9 cellular contexts compared by ENCODE assay signal in the genomic region with DNA sequence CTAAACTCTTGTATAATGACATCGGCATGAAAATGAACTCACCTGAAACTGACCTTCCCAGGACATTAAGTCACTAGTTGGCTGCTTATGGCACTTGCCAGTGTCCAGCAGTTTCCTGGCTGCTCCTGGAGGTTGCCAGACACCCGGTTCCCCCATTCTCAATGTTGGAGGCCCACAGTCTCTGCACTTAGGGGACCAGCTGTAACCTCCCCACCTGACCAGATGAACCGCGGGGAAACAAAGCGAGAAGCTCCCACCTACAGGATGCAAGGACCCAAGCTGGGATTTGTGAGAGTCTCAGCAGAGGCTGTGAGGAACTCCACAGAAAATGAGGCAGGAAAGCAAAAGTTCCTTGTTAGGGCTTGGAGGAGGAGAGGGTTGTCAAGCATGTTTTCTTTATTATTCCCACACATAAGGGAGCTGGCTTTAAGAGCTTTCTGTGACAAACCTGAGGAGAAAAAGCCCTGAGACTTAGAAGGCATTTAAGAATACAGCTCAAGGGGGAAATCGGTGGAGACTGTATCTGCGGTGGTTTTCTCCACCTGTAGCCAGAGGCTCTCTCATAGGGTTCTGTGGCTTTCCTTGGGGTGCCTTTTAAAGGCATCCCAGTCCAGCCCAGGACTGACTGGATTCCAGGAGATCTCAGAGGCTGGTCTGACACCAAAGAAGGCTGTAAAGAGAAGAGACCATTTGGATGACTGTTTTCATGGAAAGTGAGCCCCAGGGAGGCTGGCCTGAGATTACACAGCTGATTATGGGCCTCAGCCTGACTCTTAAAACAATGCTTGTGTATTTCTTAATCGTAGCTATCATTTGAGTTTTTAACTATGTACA. TPM values are rescaled to one million over a fixed set of nuclear protein-coding genes. Genes with fewer than 3 reads are reported as not detected.
DNase-seq lines count a peak whose midpoint lies in the region; FAIRE-seq and TF ChIP-seq lines count a peak whose summit lies in the region.
"Had no signal": no experiment of that assay in that cellular context is flagged by ENCODE, and none has a peak within 500 bp of the region (broad histone marks: within the 10 kb centered on the region; RNA-seq: fewer than 3 reads in every experiment).

No MANE protein-coding gene starts in this region.

- H3K9ac ChIP-seq in OCI-LY1 (ENCODE audit: low read length) (peak overlapping the region; percentile 64; the same call in 1 of the 2 replicates), endocrine pancreas (ENCODE audit: control insufficient read depth, insufficient read depth, low read length) (peak overlapping the region; percentile 24)

- peaks cover 12 to 39% (median 27%) of the 10 kb centered on the region in 4 donors for H3K4me1 Mint-ChIP-seq in CD4-positive, alpha-beta memory T cell

- no peaks in the 10 kb centered on the region for H3K9me3 ChIP-seq in CD4-positive, alpha-beta memory T cell (ENCODE audit: control insufficient read depth in 1 of 2, low read length in 2 of 2)
- H3K9me3 ChIP-seq in OCI-LY1 (ENCODE audit: low read length) (no peaks in the 10 kb centered on the region), endocrine pancreas (ENCODE audit: control insufficient read depth, low read length) (no peaks in the 10 kb centered on the region), neutrophil (no peaks in the 10 kb centered on the region)

- H3K27ac Mint-ChIP-seq in CD4-positive, alpha-beta memory T cell: peak overlapping the region in 4 of 7 donors; percentile 63 to 79 (median 69)

- H3K27ac ChIP-seq in CD4-positive, alpha-beta memory T cell (ENCODE audit: low read depth, low read length): no peak overlapping the region
- H3K27ac ChIP-seq in OCI-LY1 (ENCODE audit: low read depth, low read length, poor library complexity, severe bottlenecking) (no peak overlapping the region), neutrophil (no peak overlapping the region)

- H3K9me3 Mint-ChIP-seq in CD4-positive, alpha-beta memory T cell: no peaks in the 10 kb centered on the region

- peaks cover 33% of the 10 kb centered on the region for H3K4me1 ChIP-seq in CD4-positive, alpha-beta memory T cell (ENCODE audit: insufficient read depth, low read length)
- H3K4me1 ChIP-seq in OCI-LY1 (ENCODE audit: insufficient read depth, low read length, severe bottlenecking): peaks cover 11% of the 10 kb centered on the region
- no peaks in the 10 kb centered on the region for H3K4me1 ChIP-seq in endocrine pancreas (ENCODE audit: control insufficient read depth, insufficient read depth, low read length)
- H3K4me1 ChIP-seq in neutrophil (ENCODE audit: control insufficient read depth in 1 of 2, insufficient read depth in 1 of 2, low read depth in 1 of 2, low read length in 1 of 2): peaks cover 34 to 62% of the 10 kb centered on the region in 2 experiments

- intact Hi-C loops in CD4-positive, alpha-beta memory T cell (cut with micrococcal nuclease): no loop called here

- no peaks in the 10 kb centered on the region for H3K36me3 ChIP-seq in CD4-positive, alpha-beta memory T cell (ENCODE audit: insufficient read depth, low read length)
- H3K36me3 ChIP-seq in OCI-LY1 (ENCODE audit: insufficient read depth, low read length) (no peaks in the 10 kb centered on the region), endocrine pancreas (ENCODE audit: control insufficient read depth, insufficient read depth, low read length) (no peaks in the 10 kb centered on the region), neutrophil (no peaks in the 10 kb centered on the region)

- peaks cover 27% of the 10 kb centered on the region for H3K27me3 ChIP-seq in CD4-positive, alpha-beta memory T cell (ENCODE audit: insufficient read depth, low read length)
- peaks cover 13% of the 10 kb centered on the region for H3K27me3 ChIP-seq in OCI-LY1 (ENCODE audit: insufficient read depth, low read length)
- peaks cover 3% of the 10 kb centered on the region for H3K27me3 ChIP-seq in endocrine pancreas (ENCODE audit: control insufficient read depth, insufficient read depth, low read length)
- peaks cover 57% of the 10 kb centered on the region for H3K27me3 ChIP-seq in neutrophil

- H3K9me2 ChIP-seq in OCI-LY1 (ENCODE audit: low read depth, low read length): no peaks in the 10 kb centered on the region

- POLR2A ChIA-PET in CD4-positive, alpha-beta memory T cell (lab: Charles Lee; ENCODE audit: partially characterized antibody): interaction anchor here (0.7 to 2.7 kb wide), 12 partner anchors 40 to 1115 kb away, joined by 3 to 13 read pairs (median 4); a partner anchor contains a TSS

- no peaks in the 10 kb centered on the region for H3K79me2 ChIP-seq in OCI-LY1 (ENCODE audit: insufficient read depth, low read length)

- H2AFZ ChIP-seq in OCI-LY1 (ENCODE audit: low read length): no peak overlapping the region; the same call in 1 of the 2 replicates

- no peaks in the 10 kb centered on the region for H4K20me1 ChIP-seq in OCI-LY1 (ENCODE audit: insufficient read depth, low read length)

- no peak for FAIRE-seq in frontal cortex (lab: Jason Lieb, UNC)
- FAIRE-seq: islet of Langerhans had no signal

- H3K36me3 Mint-ChIP-seq in CD4-positive, alpha-beta memory T cell: peaks cover 0 to 6% of the 10 kb centered on the region in 2 donors

- H3F3A ChIP-seq in OCI-LY1 (ENCODE audit: insufficient read depth, low read length): no peaks in the 10 kb centered on the region

- H3K27me3 Mint-ChIP-seq in CD4-positive, alpha-beta memory T cell: peaks cover 27 to 35% of the 10 kb centered on the region in 2 donors

- peak overlapping the region; percentile 78 for H3K4me2 ChIP-seq in OCI-LY1 (ENCODE audit: low read length)

- H3K4me3 ChIP-seq in CD4-positive, alpha-beta memory T cell (ENCODE audit: low read length in 2 of 2): no peak overlapping the region
- H3K4me3 ChIP-seq in OCI-LY1 (ENCODE audit: low read depth, low read length, poor library complexity, severe bottlenecking) (peak overlapping the region; percentile 82), endocrine pancreas (ENCODE audit: control insufficient read depth, insufficient read depth, low read length) (peak overlapping the region; percentile 22), neutrophil (ENCODE audit: low read depth in 1 of 2, low read length in 1 of 2) (peak overlapping the region; percentile 88 to 93)

- TF ChIP-seq CTCF in OCI-LY1 (IDR thresholded peaks at IDR 0.05; ENCODE audit: low read length): no peak
- no peak for TF ChIP-seq CTCF in neutrophil (IDR thresholded peaks at IDR 0.05)

- CTCF ChIA-PET in CD4-positive, alpha-beta memory T cell (lab: Charles Lee; ENCODE audit: partially characterized antibody): interaction anchor here (0.6 to 7.3 kb wide), 30 partner anchors 9 to 1020 kb away, joined by 3 to 118 read pairs (median 4); no protein-coding TSS in a partner anchor

- no peak for DNase-seq in CD4-positive, alpha-beta memory T cell
- DNase-seq in COLO829 (ENCODE audit: low spot score) (no peak), frontal cortex (ENCODE audit: low spot score in 2 of 2) (no peak), 8988T (no peak), SIG-M5 (lab: John Stamatoyannopoulos, UW) (no peak)

- H3K4me3 Mint-ChIP-seq in CD4-positive, alpha-beta memory T cell: peak overlapping the region; percentile 76 to 96 (median 88)

RNA-seq across cellular contexts. Expression of a gene that starts 4.6 kb away (rescaled TPM):
- total RNA-seq in CD4-positive, alpha-beta memory T cell: 10 to 100 TPM; 25.5 to 29.4 TPM
- polyA plus RNA-seq in CD4-positive, alpha-beta memory T cell: 10 to 100 TPM in 1 of 2 donors, 1 to 10 TPM in 1; 8.5 to 11.2 TPM
- 88.5 TPM for total RNA-seq in frontal cortex

Comparison
In these comparisons a context has a peak if more than half of its experiments do, and no peak if none do; other contexts are left out.
1. H3K4me3 ChIP-seq: peak in OCI-LY1 (single experiment), endocrine pancreas (single experiment) and neutrophil (2 of 2); none in CD4-positive, alpha-beta memory T cell (0 of 2).